ENCODE assay signal across 21 cellular contexts in the genomic region with DNA sequence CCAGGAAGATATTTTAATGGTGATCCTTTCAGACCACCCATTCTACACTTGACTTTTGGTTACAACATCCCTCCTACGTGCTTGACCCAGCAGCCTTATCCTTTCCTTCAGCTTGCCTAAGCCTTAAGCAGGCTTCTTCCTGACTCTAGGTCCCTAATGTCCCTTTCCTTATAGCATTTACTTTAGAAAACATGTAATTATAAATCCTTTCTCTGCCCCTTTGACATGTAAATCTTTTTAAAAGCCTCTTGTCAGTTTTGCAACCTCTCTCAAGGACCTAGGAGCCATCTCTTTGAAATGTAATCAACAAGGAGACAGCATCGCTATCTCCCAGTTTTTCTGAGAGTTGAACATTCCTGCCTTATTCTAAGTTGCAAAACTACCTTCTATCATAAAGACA.
"Had no signal": no experiment of that assay in that cellular context is flagged by ENCODE, and none has a peak within 500 bp of the region (broad histone marks: within the 10 kb centered on the region; RNA-seq: fewer than 3 reads in every experiment).

No MANE protein-coding gene starts in this region.

- H3K4me3 Mint-ChIP-seq: dendritic cell treated with granulocyte-macrophage colony-stimulating factor and Interleukin-4, amounts not matched to agents 40 ng/mL and 50 ng/mL, for 4 days; memory B cell; natural killer cell treated with Interleukin-12 subunit alpha and Interleukin-12 subunit beta and Interleukin-15 and Interleukin-18, amount 100 ng/mL, for 72 hours; stimulated activated memory B cell treated with anti-CD40 and anti-IgM and Interleukin-4, amounts not matched to agents 10 μg/mL and 1 μg/mL and 100 μg/mL, for 72 hours; stimulated activated naive CD8-positive, alpha-beta T cell treated with anti-CD3 and anti-CD28 coated beads, Interleukin-15, Interleukin-2, amounts not matched to agents 100 ng/mL and 50 ng/mL, for 24 hours had no signal

- H3K36me3 Mint-ChIP-seq: memory B cell; stimulated activated memory B cell treated with anti-CD40 and anti-IgM and Interleukin-4, amounts not matched to agents 10 μg/mL and 1 μg/mL and 100 μg/mL, for 72 hours had no signal

- H3K9me3 Mint-ChIP-seq: memory B cell had no signal

- H3K27me3 Mint-ChIP-seq: dendritic cell treated with granulocyte-macrophage colony-stimulating factor and Interleukin-4, amounts not matched to agents 40 ng/mL and 50 ng/mL, for 4 days; memory B cell; natural killer cell treated with Interleukin-12 subunit alpha and Interleukin-12 subunit beta and Interleukin-15 and Interleukin-18, amount 100 ng/mL, for 72 hours; progenitor cell of endocrine pancreas; stimulated activated memory B cell treated with anti-CD40 and anti-IgM and Interleukin-4, amounts not matched to agents 10 μg/mL and 1 μg/mL and 100 μg/mL, for 72 hours; stimulated activated naive CD8-positive, alpha-beta T cell treated with anti-CD3 and anti-CD28 coated beads, Interleukin-15, Interleukin-2, amounts not matched to agents 100 ng/mL and 50 ng/mL, for 24 hours had no signal

- H3K27ac Mint-ChIP-seq: dendritic cell treated with granulocyte-macrophage colony-stimulating factor and Interleukin-4, amounts not matched to agents 40 ng/mL and 50 ng/mL, for 4 days; memory B cell; natural killer cell treated with Interleukin-12 subunit alpha and Interleukin-12 subunit beta and Interleukin-15 and Interleukin-18, amount 100 ng/mL, for 72 hours; progenitor cell of endocrine pancreas; stimulated activated memory B cell treated with anti-CD40 and anti-IgM and Interleukin-4, amounts not matched to agents 10 μg/mL and 1 μg/mL and 100 μg/mL, for 72 hours; stimulated activated naive CD8-positive, alpha-beta T cell treated with anti-CD3 and anti-CD28 coated beads, Interleukin-15, Interleukin-2, amounts not matched to agents 100 ng/mL and 50 ng/mL, for 24 hours had no signal

- ATAC-seq: left cardiac atrium; lower lobe of right lung; natural killer cell treated with Interleukin-12 subunit alpha and Interleukin-12 subunit beta and Interleukin-15 and Interleukin-18, amount 100 ng/mL, for 72 hours; pancreas; right lobe of liver; stimulated activated memory B cell treated with anti-CD40 and anti-IgM and Interleukin-4, amounts not matched to agents 10 μg/mL and 1 μg/mL and 100 μg/mL, for 72 hours had no signal

- H3K4me1 Mint-ChIP-seq: memory B cell; stimulated activated memory B cell treated with anti-CD40 and anti-IgM and Interleukin-4, amounts not matched to agents 10 μg/mL and 1 μg/mL and 100 μg/mL, for 72 hours had no signal

- DNase-seq: esophagus squamous epithelium; foreskin fibroblast; kidney; left cardiac atrium; left ventricle myocardium inferior; lower lobe of right lung; midbrain; occipital lobe; pancreas; right lobe of liver; stimulated activated CD4-positive, alpha-beta T cell treated with anti-CD3 and anti-CD28 coated beads, Interleukin-4, amount 100 ng/mL, for 1 hour; stimulated activated CD8-positive, alpha-beta memory T cell treated with anti-CD3 and anti-CD28 coated beads, Interleukin-4, amount 100 ng/mL, for 48 hours; tibial artery; upper lobe of left lung; uterus had no signal
